In the genomic region with DNA sequence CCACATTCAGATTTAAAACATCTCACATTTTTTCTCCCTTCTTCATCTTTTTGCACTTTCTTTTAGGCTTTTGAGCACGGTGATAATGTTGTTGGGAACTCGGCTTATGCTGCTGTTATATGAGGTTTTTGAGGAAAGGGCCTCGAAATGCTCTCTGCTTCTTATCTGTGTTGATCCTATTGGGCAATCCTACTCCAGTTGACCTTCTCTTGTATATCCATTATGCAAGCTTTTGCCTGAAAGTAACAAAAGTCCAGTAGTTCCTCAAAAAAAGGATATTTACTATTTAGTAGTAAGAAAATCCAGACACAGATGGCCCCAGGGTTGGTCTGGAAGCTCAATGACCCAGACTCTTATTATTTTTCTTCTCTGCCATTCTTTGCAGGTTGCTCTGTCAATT, we compare ENCODE assay signal across 31 cellular contexts. TPM values are rescaled to one million over a fixed set of nuclear protein-coding genes. Genes with fewer than 3 reads are reported as not detected.
"Had no signal": no experiment of that assay in that cellular context is flagged by ENCODE, and none has a peak within 500 bp of the region (broad histone marks: within the 10 kb centered on the region; RNA-seq: fewer than 3 reads in every experiment).

No MANE protein-coding gene starts in this region.

- H2AFZ ChIP-seq: neural progenitor cell had no signal

- DNase-seq: hypothalamus; immature natural killer cell; kidney; left colon; left ventricle myocardium inferior; lower lobe of right lung; mammary epithelial cell; mesenchymal stem cell; natural killer cell; nephron progenitor cell; occipital lobe; ovary; right cardiac atrium; sigmoid colon; small intestine; spleen; stimulated activated CD4-positive, alpha-beta T cell treated with anti-CD3 and anti-CD28 coated beads, Interleukin-4, amount 100 ng/mL, for 24 hours; stimulated activated naive CD4-positive, alpha-beta T cell; uterus had no signal

- H3K27ac ChIP-seq: left ventricle myocardium inferior, lower lobe of right lung, neural progenitor cell, neutrophil, ovary, sigmoid colon, spleen, suprapubic skin, tibial nerve, uterus had no signal

- H3K36me3 ChIP-seq: left ventricle myocardium inferior, lower lobe of right lung, neural progenitor cell, neutrophil, ovary, sigmoid colon, spleen, suprapubic skin, tibial nerve, uterus had no signal

- H3K4me1 ChIP-seq: left ventricle myocardium inferior, lower lobe of right lung, neural progenitor cell, sigmoid colon, spleen, suprapubic skin, tibial nerve, uterus had no signal

- ATAC-seq: left colon; lower lobe of right lung; natural killer cell; right cardiac atrium; stimulated activated effector memory CD8-positive, alpha-beta T cell treated with anti-CD3 and anti-CD28 coated beads, Interleukin-12 subunit alpha, Interleukin-12 subunit beta, amount 100 ng/mL, for 72 hours had no signal

- H3K27me3 ChIP-seq: neural progenitor cell, neutrophil, ovary, sigmoid colon, spleen, suprapubic skin, tibial nerve, uterus had no signal

- H3K9me3 ChIP-seq: left ventricle myocardium inferior, lower lobe of right lung, neutrophil, ovary, sigmoid colon, spleen, suprapubic skin, tibial nerve, uterus had no signal

- FAIRE-seq: islet of Langerhans, kidney, small intestine had no signal

- H3K4me2 ChIP-seq: neural progenitor cell had no signal

- H3K9ac ChIP-seq: neural progenitor cell had no signal

- H3K4me3 ChIP-seq: left ventricle myocardium inferior, lower lobe of right lung, neural progenitor cell, ovary, sigmoid colon, spleen, suprapubic skin, tibial nerve, uterus had no signal

RNA-seq across cellular contexts. Expression of a gene that starts 57.7 kb away (rescaled TPM):
- total RNA-seq: kidney, left colon, left ventricle myocardium inferior, lower lobe of right lung, mammary epithelial cell, mucosa of gallbladder, natural killer cell, occipital lobe, ovary, progenitor cell of endocrine pancreas, pulmonary artery endothelial cell, renal cortical epithelial cell, right cardiac atrium, sigmoid colon, spleen, subcutaneous adipose tissue, suprapubic skin, tibial nerve, ureter, uterus had no signal
- polyA plus RNA-seq: immature natural killer cell, mammary epithelial cell, ovary, right cardiac atrium, sigmoid colon, small intestine, spleen had no signal
